In genomic region chr5:140292212-140293040, GRCh38 we compare ENCODE assay signal across 15 cellular contexts. TPM values are rescaled to one million over a fixed set of nuclear protein-coding genes. Genes with fewer than 3 reads are reported as not detected.
A peak's percentile ranks its signal among the peaks of the same experiment; 100 is the strongest.
DNase-seq lines count a peak whose midpoint lies in the region; ATAC-seq and TF ChIP-seq lines count a peak whose summit lies in the region.
"Had no signal": no experiment of that assay in that cellular context is flagged by ENCODE, and none has a peak within 500 bp of the region (broad histone marks: within the 10 kb centered on the region; RNA-seq: fewer than 3 reads in every experiment).

No MANE protein-coding gene starts in this region.

- no peak overlapping the region for H2AFZ ChIP-seq in fibroblast of lung (ENCODE audit: low read length)

- TF ChIP-seq POLR2A in erythroblast (IDR thresholded peaks at IDR 0.05; ENCODE audit: low read length), result no peak

- peaks cover 1% of the 10 kb centered on the region for H3K36me3 Mint-ChIP-seq in progenitor cell of endocrine pancreas (ENCODE audit: insufficient read depth)

- no peaks in the 10 kb centered on the region for H3K9me3 ChIP-seq in SJSA1 (replicated peaks)
- H3K9me3 ChIP-seq in fibroblast of lung (ENCODE audit: control insufficient read depth, insufficient read depth, low read depth, low read length), result no peaks in the 10 kb centered on the region
- H3K9me3 ChIP-seq: ovary had no signal

- H3K36me3 ChIP-seq in SJSA1 (peaks cover 10% of the 10 kb centered on the region; the same call in 1 of the 2 replicates), fibroblast of lung (ENCODE audit: control insufficient read depth, insufficient read depth, low read length) (no peaks in the 10 kb centered on the region)
- H3K36me3 ChIP-seq: ovary had no signal

- H3K27me3 Mint-ChIP-seq in progenitor cell of endocrine pancreas, result no peaks in the 10 kb centered on the region

- H3K79me2 ChIP-seq in fibroblast of lung (ENCODE audit: control insufficient read depth, insufficient read depth, low read length), result peaks cover 57% of the 10 kb centered on the region

- H3K9me3 Mint-ChIP-seq in progenitor cell of endocrine pancreas (ENCODE audit: low read depth), result no peaks in the 10 kb centered on the region

- ATAC-seq in omental fat pad (ENCODE audit: low FRiP score), result no peak
- no peak for ATAC-seq in GM21515 (IDR thresholded peaks at IDR 0.05; ENCODE audit: unreplicated experiment)

- no peak overlapping the region for H3K4me2 ChIP-seq in fibroblast of lung (ENCODE audit: extremely low read depth, insufficient read depth, low read length)

- H4K20me1 ChIP-seq in fibroblast of lung (ENCODE audit: control insufficient read depth, extremely low read depth, insufficient read depth, low read length), result no peaks in the 10 kb centered on the region

- no peak overlapping the region for H3K9ac ChIP-seq in fibroblast of lung (ENCODE audit: insufficient read depth, low read length)

- H3K4me3 ChIP-seq in SJSA1, result no peak overlapping the region
- H3K4me3 ChIP-seq in fibroblast of lung (replicated peaks in 1 of 4; ENCODE audit: control extremely low read depth in 1 of 4, insufficient read depth in 1 of 4, low read depth in 3 of 4, low read length in 4 of 4), result no peak overlapping the region
- H3K4me3 ChIP-seq: ovary had no signal

- peak overlapping the region; percentile 51 for H3K27ac Mint-ChIP-seq in progenitor cell of endocrine pancreas

- DNase-seq in EL (peak; percentile 53), SJSA1 (ENCODE audit: low read depth in 1 of 2, low spot score in 2 of 2) (peak in 1 of 2 experiments; percentile 33), fibroblast of lung (ENCODE audit: low read depth in 2 of 2) (peak; percentile 46 to 57), progenitor cell of endocrine pancreas (ENCODE audit: low spot score, unreplicated experiment) (no peak), omental fat pad (ENCODE audit: low spot score) (no peak), erythroblast (lab: John Stamatoyannopoulos, UW) (no peak), NCI-H187 (lab: John Stamatoyannopoulos, UW) (no peak)
- DNase-seq: C1 segment of cervical spinal cord; glutamatergic neuron; NCI-H1048; NCI-H524; ovary; stimulated activated CD4-positive, alpha-beta T cell treated with anti-CD3 and anti-CD28 coated beads, Interleukin-4, amount 100 ng/mL, for 1 hour; stimulated activated naive CD4-positive, alpha-beta T cell treated with Interleukin-2 at 50 U/mL for 16 hours had no signal

- H3K27ac ChIP-seq in SJSA1, result peak overlapping the region; percentile 8
- no peak overlapping the region for H3K27ac ChIP-seq in fibroblast of lung (ENCODE audit: insufficient read depth, low read length)
- H3K27ac ChIP-seq: ovary had no signal

- no peak overlapping the region for H3K4me3 Mint-ChIP-seq in progenitor cell of endocrine pancreas (ENCODE audit: low read depth)

- H3K4me1 Mint-ChIP-seq in progenitor cell of endocrine pancreas (ENCODE audit: low read depth), result peaks cover 16% of the 10 kb centered on the region

- H3K4me1 ChIP-seq in SJSA1 (replicated peaks) (peaks cover 50% of the 10 kb centered on the region), fibroblast of lung (ENCODE audit: control insufficient read depth, extremely low read depth, insufficient read depth, low read length) (peaks cover 10% of the 10 kb centered on the region)

- H3K27me3 ChIP-seq in SJSA1 (replicated peaks) (no peaks in the 10 kb centered on the region), fibroblast of lung (ENCODE audit: control insufficient read depth, insufficient read depth, low read length) (no peaks in the 10 kb centered on the region)
- H3K27me3 ChIP-seq: ovary had no signal

- no peak for TF ChIP-seq CTCF in fibroblast of lung (conservative IDR thresholded peaks at IDR 0.05 in 1 of 2, IDR thresholded peaks at IDR 0.05 in 1 of 2; ENCODE audit: low read depth in 1 of 2, low read length in 2 of 2)
- no peak for TF ChIP-seq CTCF in progenitor cell of endocrine pancreas (IDR thresholded peaks at IDR 0.05; ENCODE audit: unreplicated experiment)
- no peak for TF ChIP-seq CTCF in omental fat pad (IDR thresholded peaks at IDR 0.05)

RNA-seq across cellular contexts. Expression of gene PFDN1, which starts 10.5 kb away (rescaled TPM):
- total RNA-seq in SJSA1 (2014; rRNA removed; shearing (Covaris generic)), result 200 and 218 TPM in 2 replicates
- total RNA-seq in fibroblast of lung, result 34.4 and 35.5 TPM in 2 replicates
- polyA plus RNA-seq in fibroblast of lung, result 125 and 140 TPM in 2 replicates
- polyA plus RNA-seq in fibroblast of lung (2012), result 96.9 and 99.0 TPM in 2 replicates
- polyA minus RNA-seq in fibroblast of lung (ENCODE audit: low replicate concordance), result 62.6 and 168 TPM in 2 replicates
- 63.4 and 65.1 TPM in 2 replicates for total RNA-seq in progenitor cell of endocrine pancreas
- total RNA-seq in omental fat pad, result 100 to 1,000 TPM in 2 of 4 donors, 10 to 100 TPM in 2; 54.1 to 110 (median 88.6) TPM

RNA-seq across cellular contexts. Expression of gene HBEGF, which starts 54.0 kb away (rescaled TPM):
- 44.2 and 46.9 TPM in 2 replicates for total RNA-seq in SJSA1 (2014; rRNA removed; shearing (Covaris generic))
- total RNA-seq in fibroblast of lung, result 1.8 TPM in 2 replicates
- polyA plus RNA-seq in fibroblast of lung, result 8.7 and 10.3 TPM in 2 replicates
- polyA plus RNA-seq in fibroblast of lung (2012), result 6.5 and 7.9 TPM in 2 replicates
- polyA minus RNA-seq in fibroblast of lung (ENCODE audit: low replicate concordance), result 2.4 and 4.0 TPM in 2 replicates
- 0.84 and 1.3 TPM in 2 replicates for total RNA-seq in progenitor cell of endocrine pancreas
- 10 to 100 TPM; 32.1 to 81.8 (median 61.0) TPM for total RNA-seq in omental fat pad

Comparison
In these comparisons a context has a peak if more than half of its experiments do, and no peak if none do; other contexts are left out.
1. DNase-seq: peak in EL (single experiment) and fibroblast of lung (2 of 2); none in progenitor cell of endocrine pancreas (single experiment), omental fat pad (single experiment), erythroblast (0 of 2) and NCI-H187 (0 of 2).
2. RNA of gene HBEGF, which starts 54.0 kb away (total RNA-seq): 32.1 to 81.8 TPM in omental fat pad and 44.2 to 46.9 TPM in SJSA1; 1.8 TPM in fibroblast of lung and 0.84 to 1.3 TPM in progenitor cell of endocrine pancreas; every median in the first group is over 10 times any median in the second.